Comparison of ENCODE assay signal across 14 cellular contexts in genomic region chr3:151299006-151299405, GRCh38. TPM values are rescaled to one million over a fixed set of nuclear protein-coding genes. Genes with fewer than 3 reads are reported as not detected.
A peak's percentile ranks its signal among the peaks of the same experiment; 100 is the strongest.
DNase-seq lines count a peak whose midpoint lies in the region; ATAC-seq and TF ChIP-seq lines count a peak whose summit lies in the region.
"Had no signal": no experiment of that assay in that cellular context is flagged by ENCODE, and none has a peak within 500 bp of the region (broad histone marks: within the 10 kb centered on the region; RNA-seq: fewer than 3 reads in every experiment).

No MANE protein-coding gene starts in this region.

- no peak for TF ChIP-seq CTCF in activated CD8-positive, alpha-beta T cell treated with anti-CD3 and anti-CD28 coated beads for 36 hours (IDR thresholded peaks at IDR 0.05)

- no peaks in the 10 kb centered on the region for H3K9me3 Mint-ChIP-seq in activated CD8-positive, alpha-beta T cell treated with anti-CD3 and anti-CD28 coated beads for 36 hours
- H3K9me3 Mint-ChIP-seq: CD4-positive, alpha-beta T cell; H9 had no signal

- peaks cover 21% of the 10 kb centered on the region for H3K4me1 Mint-ChIP-seq in activated CD8-positive, alpha-beta T cell treated with anti-CD3 and anti-CD28 coated beads for 36 hours (ENCODE audit: low read depth)

- CTCF ChIA-PET in activated CD8-positive, alpha-beta T cell treated with anti-CD3 and anti-CD28 coated beads for 36 hours (lab: Charles Lee): interaction anchor here (1.1 to 1.8 kb wide), 5 partner anchors 15 to 152 kb away, joined by 3 to 11 read pairs (median 4); no protein-coding TSS in a partner anchor

- H3K27me3 Mint-ChIP-seq in activated CD8-positive, alpha-beta T cell treated with anti-CD3 and anti-CD28 coated beads for 36 hours: peaks cover 14% of the 10 kb centered on the region

- intact Hi-C loops in activated CD8-positive, alpha-beta T cell treated with anti-CD3 and anti-CD28 coated beads for 36 hours (cut with micrococcal nuclease): loop anchor here (10.0 kb wide), 1 partner anchor 536 kb away; no protein-coding TSS in a partner anchor

- ATAC-seq in activated CD8-positive, alpha-beta T cell treated with anti-CD3 and anti-CD28 coated beads for 36 hours: no peak
- ATAC-seq in HG03565 (IDR thresholded peaks at IDR 0.05; ENCODE audit: unreplicated experiment): no peak
- ATAC-seq: A549 had no signal

- POLR2A ChIA-PET in activated CD8-positive, alpha-beta T cell treated with anti-CD3 and anti-CD28 coated beads for 36 hours (lab: Charles Lee): no interaction called here

- no peaks in the 10 kb centered on the region for H3K36me3 Mint-ChIP-seq in activated CD8-positive, alpha-beta T cell treated with anti-CD3 and anti-CD28 coated beads for 36 hours (ENCODE audit: low read depth)

- DNase-seq in NCI-H1417 (lab: John Stamatoyannopoulos, UW): peak in 2 of 3 experiments; percentile 37 to 59
- DNase-seq in NCI-H1417 treated with DMSO at 0.1 percent for 48 hours (lab: John Stamatoyannopoulos, UW): no peak
- peak; percentile 83 for DNase-seq in NCI-H2171 treated with DMSO at 0.1 percent for 48 hours (lab: John Stamatoyannopoulos, UW)
- DNase-seq in cerebellar cortex (ENCODE audit: low spot score): peak; percentile 56
- DNase-seq in activated CD8-positive, alpha-beta T cell treated with anti-CD3 and anti-CD28 coated beads for 36 hours: no peak
- no peak for DNase-seq in SIG-M5 (lab: John Stamatoyannopoulos, UW)
- DNase-seq: AML-193; Caco-2; CD4-positive, alpha-beta T cell; GDM1; H9 had no signal

- no peak overlapping the region for H3K27ac Mint-ChIP-seq in activated CD8-positive, alpha-beta T cell treated with anti-CD3 and anti-CD28 coated beads for 36 hours
- H3K27ac Mint-ChIP-seq: CD4-positive, alpha-beta T cell had no signal

- no peak overlapping the region for H3K4me3 Mint-ChIP-seq in activated CD8-positive, alpha-beta T cell treated with anti-CD3 and anti-CD28 coated beads for 36 hours
- H3K4me3 Mint-ChIP-seq: CD4-positive, alpha-beta T cell; H9 had no signal

RNA-seq across cellular contexts. Expression of gene GPR87, which starts 17.6 kb away (rescaled TPM):
- total RNA-seq in activated CD8-positive, alpha-beta T cell treated with anti-CD3 and anti-CD28 coated beads for 36 hours: not detected
- total RNA-seq: CD4-positive, alpha-beta T cell; H1 had no signal

RNA-seq across cellular contexts. Expression of gene P2RY14, which starts 20.7 kb away (rescaled TPM):
- under 1 TPM; 0.51 to 0.70 TPM for total RNA-seq in activated CD8-positive, alpha-beta T cell treated with anti-CD3 and anti-CD28 coated beads for 36 hours
- total RNA-seq: Caco-2, H1, H9 had no signal

RNA-seq across cellular contexts. Expression of gene P2RY13, which starts 30.3 kb away (rescaled TPM):
- not detected for total RNA-seq in activated CD8-positive, alpha-beta T cell treated with anti-CD3 and anti-CD28 coated beads for 36 hours
- total RNA-seq: Caco-2, H1, H9 had no signal

Comparison
In these comparisons a context has a peak if more than half of its experiments do, and no peak if none do; other contexts are left out.
1. DNase-seq: peak in NCI-H1417 (2 of 3), NCI-H2171 treated with DMSO at 0.1 percent for 48 hours (single experiment) and cerebellar cortex (single experiment); none in NCI-H1417 treated with DMSO at 0.1 percent for 48 hours (single experiment), activated CD8-positive, alpha-beta T cell treated with anti-CD3 and anti-CD28 coated beads for 36 hours (single experiment) and SIG-M5 (single experiment).